Comparison of ENCODE assay signal across 8 cellular contexts in genomic region chr15:78241017-78241416, GRCh38. TPM values are rescaled to one million over a fixed set of nuclear protein-coding genes. Genes with fewer than 3 reads are reported as not detected.
DNase-seq lines count a peak whose midpoint lies in the region; ATAC-seq and TF ChIP-seq lines count a peak whose summit lies in the region.

No MANE protein-coding gene starts in this region.

- peak; percentile 91 for TF ChIP-seq CTCF in fibroblast of villous mesenchyme (IDR thresholded peaks at IDR 0.05; ENCODE audit: insufficient read depth, low read depth, low read length)

- H3K4me3 Mint-ChIP-seq in activated T-helper 17 cell treated with anti-CD3 and anti-CD28 coated beads, Interleukin-2, amount 50 U/mL, for 72 hours = no peak overlapping the region

- no peak overlapping the region for H3K27ac ChIP-seq in substantia nigra (ENCODE audit: low read depth, low read length, poor library complexity, severe bottlenecking)

- no peak overlapping the region for H3K4me3 ChIP-seq in fibroblast of villous mesenchyme (ENCODE audit: low read depth, low read length)

- peaks cover 3% of the 10 kb centered on the region for H3K27me3 Mint-ChIP-seq in activated T-helper 17 cell treated with anti-CD3 and anti-CD28 coated beads, Interleukin-2, amount 50 U/mL, for 72 hours

- no peaks in the 10 kb centered on the region for H3K36me3 Mint-ChIP-seq in activated T-helper 17 cell treated with anti-CD3 and anti-CD28 coated beads, Interleukin-2, amount 50 U/mL, for 72 hours (ENCODE audit: low read depth)

- no peaks in the 10 kb centered on the region for H3K4me1 Mint-ChIP-seq in activated T-helper 17 cell treated with anti-CD3 and anti-CD28 coated beads, Interleukin-2, amount 50 U/mL, for 72 hours

- ATAC-seq in activated T-helper 17 cell treated with anti-CD3 and anti-CD28 coated beads, Interleukin-2, amount 50 U/mL, for 72 hours (replicated peaks) = peak; percentile 97
- no peak for ATAC-seq in HG02840 (IDR thresholded peaks at IDR 0.05; ENCODE audit: low FRiP score, unreplicated experiment)

- no peak overlapping the region for H3K27ac Mint-ChIP-seq in activated T-helper 17 cell treated with anti-CD3 and anti-CD28 coated beads, Interleukin-2, amount 50 U/mL, for 72 hours

- no peaks in the 10 kb centered on the region for H3K9me3 Mint-ChIP-seq in activated T-helper 17 cell treated with anti-CD3 and anti-CD28 coated beads, Interleukin-2, amount 50 U/mL, for 72 hours

- DNase-seq in EH (ENCODE audit: low read depth) = peak; percentile 75
- peak; percentile 96 for DNase-seq in HuH-7 (ENCODE audit: low spot score)
- peak; percentile 66 for DNase-seq in RKO (ENCODE audit: low spot score)
- DNase-seq in fibroblast of villous mesenchyme (ENCODE audit: low read depth) = peak; percentile 75
- peak; percentile 17 for DNase-seq in non-pigmented ciliary epithelial cell (ENCODE audit: low read depth)
- DNase-seq in substantia nigra (lab: John Stamatoyannopoulos, UW) = peak in 47 of 49 donors; percentile 19 to 90 (median 78)

RNA-seq across cellular contexts. Expression of gene ACSBG1, which starts 6.7 kb away (rescaled TPM):
- not detected for total RNA-seq in activated T-helper 17 cell treated with anti-CD3 and anti-CD28 coated beads, Interleukin-2, amount 50 U/mL, for 72 hours
- under 0.01 TPM in 1 of 2 replicates, not detected in the other for total RNA-seq in fibroblast of villous mesenchyme

RNA-seq across cellular contexts. Expression of gene DNAJA4, which starts 23.3 kb away (rescaled TPM):
- 10 to 100 TPM; 30.2 to 49.9 TPM for total RNA-seq in activated T-helper 17 cell treated with anti-CD3 and anti-CD28 coated beads, Interleukin-2, amount 50 U/mL, for 72 hours
- 2.6 and 4.3 TPM in 2 replicates for total RNA-seq in fibroblast of villous mesenchyme

RNA-seq across cellular contexts. Expression of gene SKIC8, which starts 58.4 kb away (rescaled TPM):
- 10 to 100 TPM; 33.7 to 54.7 TPM for total RNA-seq in activated T-helper 17 cell treated with anti-CD3 and anti-CD28 coated beads, Interleukin-2, amount 50 U/mL, for 72 hours
- total RNA-seq in fibroblast of villous mesenchyme = 59.6 and 72.1 TPM in 2 replicates

Comparison
In these comparisons a context has a peak if more than half of its experiments do, and no peak if none do; other contexts are left out.
1. DNase-seq: peak in every context shown above with its lines; median percentile 96 in HuH-7; 78 in substantia nigra; 75 in EH; 75 in fibroblast of villous mesenchyme; 66 in RKO; 17 in non-pigmented ciliary epithelial cell.